In the genomic region with DNA sequence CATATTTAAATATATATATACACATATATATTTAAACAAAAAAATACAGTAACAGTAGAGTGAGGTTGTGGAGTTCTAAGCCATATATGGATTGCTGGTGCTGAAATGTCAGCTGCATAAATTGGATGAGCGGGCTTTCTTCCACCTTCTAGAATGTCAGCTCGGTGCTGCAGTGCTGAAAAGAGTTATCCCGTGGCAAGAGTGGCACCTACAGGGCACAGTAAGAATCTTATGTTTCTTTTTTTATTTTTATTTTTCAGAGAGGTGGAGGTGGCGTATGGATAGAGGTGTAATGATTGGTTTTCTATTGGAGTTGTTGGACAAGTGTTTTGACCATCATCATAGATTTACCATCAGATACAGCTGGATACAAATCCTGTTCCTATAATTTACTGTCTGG, we compare ENCODE assay signal across 8 cellular contexts.
DNase-seq lines count a peak whose midpoint lies in the region; ATAC-seq and TF ChIP-seq lines count a peak whose summit lies in the region.

No MANE protein-coding gene starts in this region.

- CTCF ChIA-PET in WTC11 (lab: Charles Lee) = interaction anchor here (0.5 to 7.8 kb wide), 19 partner anchors 12 to 1237 kb away, joined by 3 to 232 read pairs (median 4); partner anchors contain the start of gene PON3

- no peak overlapping the region for H3K4me3 Mint-ChIP-seq in WTC11

- no peaks in the 10 kb centered on the region for H3K9me3 Mint-ChIP-seq in WTC11

- no peaks in the 10 kb centered on the region for H3K27me3 ChIP-seq in right atrium auricular region

- no peak overlapping the region for H3K27ac ChIP-seq in right atrium auricular region

- TF ChIP-seq CTCF in WTC11 (IDR thresholded peaks at IDR 0.05) = peak; percentile 20; the same call in 1 of the 2 replicates
- peak; percentile 54 to 74 for TF ChIP-seq CTCF in right atrium auricular region (IDR thresholded peaks at IDR 0.05)
- TF ChIP-seq CTCF in retinal pigment epithelial cell (conservative IDR thresholded peaks at IDR 0.05; ENCODE audit: low read depth, low read length) = peak; percentile 53

- POLR2A ChIA-PET in WTC11 (lab: Charles Lee) = interaction anchor here (1.5 kb wide), 1 partner anchor 158 kb away, joined by 3 read pairs; no protein-coding TSS in a partner anchor

- no peak overlapping the region for H3K27ac Mint-ChIP-seq in WTC11

- H3K4me3 ChIP-seq in right atrium auricular region (no peak overlapping the region), retinal pigment epithelial cell (ENCODE audit: low read length) (no peak overlapping the region)

- peak; percentile 21 for DNase-seq in AG08396 (ENCODE audit: low spot score)
- DNase-seq in NCI-H2107 (lab: John Stamatoyannopoulos, UW) = peak; percentile 50
- peak; percentile 18 for DNase-seq in WTC11 (ENCODE audit: low spot score)
- DNase-seq in right atrium auricular region (ENCODE audit: low spot score) = peak; percentile 69
- DNase-seq in retinal pigment epithelial cell (ENCODE audit: low read depth) = peak; percentile 18
- DNase-seq in activated CD8-positive, alpha-beta memory T cell treated with anti-CD3 and anti-CD28 coated beads for 24 hours = no peak

- H3K27me3 Mint-ChIP-seq in WTC11 (ENCODE audit: low read depth) = no peaks in the 10 kb centered on the region

- ATAC-seq in GM18909 (IDR thresholded peaks at IDR 0.05; ENCODE audit: poor library complexity, unreplicated experiment) = peak; percentile 49
- ATAC-seq in WTC11 = peak; percentile 59
- ATAC-seq in HG03469 (IDR thresholded peaks at IDR 0.05; ENCODE audit: unreplicated experiment) = no peak

- no peaks in the 10 kb centered on the region for H3K4me1 ChIP-seq in right atrium auricular region

- no peaks in the 10 kb centered on the region for H3K36me3 Mint-ChIP-seq in WTC11

- H3K4me1 Mint-ChIP-seq in WTC11 = peaks cover 6% of the 10 kb centered on the region; the same call in 1 of the 2 replicates

- no peaks in the 10 kb centered on the region for H3K36me3 ChIP-seq in right atrium auricular region

- H3K9me3 ChIP-seq in right atrium auricular region = no peaks in the 10 kb centered on the region

TF ChIP-seq in WTC11, 78 proteins besides CTCF, POLR2A, EP300 and RAD21:
- TF ChIP-seq FOXJ3 (CRISPR knock-in tag; IDR thresholded peaks at IDR 0.05; ENCODE audit: borderline replicate concordance) (no peak), SOX15 (CRISPR knock-in tag; IDR thresholded peaks at IDR 0.05) (no peak), GABPB1 (CRISPR knock-in tag; IDR thresholded peaks at IDR 0.05) (no peak), ZNF317 (CRISPR knock-in tag; IDR thresholded peaks at IDR 0.05; ENCODE audit: borderline replicate concordance, low read depth) (no peak), USF2 (CRISPR knock-in tag; IDR thresholded peaks at IDR 0.05) (no peak), ZNF671 (CRISPR knock-in tag; IDR thresholded peaks at IDR 0.05) (no peak), TP53 (CRISPR knock-in tag; IDR thresholded peaks at IDR 0.05) (no peak), ZMAT4 (CRISPR knock-in tag; IDR thresholded peaks at IDR 0.05) (no peak)
- TF ChIP-seq, protein P1, sequence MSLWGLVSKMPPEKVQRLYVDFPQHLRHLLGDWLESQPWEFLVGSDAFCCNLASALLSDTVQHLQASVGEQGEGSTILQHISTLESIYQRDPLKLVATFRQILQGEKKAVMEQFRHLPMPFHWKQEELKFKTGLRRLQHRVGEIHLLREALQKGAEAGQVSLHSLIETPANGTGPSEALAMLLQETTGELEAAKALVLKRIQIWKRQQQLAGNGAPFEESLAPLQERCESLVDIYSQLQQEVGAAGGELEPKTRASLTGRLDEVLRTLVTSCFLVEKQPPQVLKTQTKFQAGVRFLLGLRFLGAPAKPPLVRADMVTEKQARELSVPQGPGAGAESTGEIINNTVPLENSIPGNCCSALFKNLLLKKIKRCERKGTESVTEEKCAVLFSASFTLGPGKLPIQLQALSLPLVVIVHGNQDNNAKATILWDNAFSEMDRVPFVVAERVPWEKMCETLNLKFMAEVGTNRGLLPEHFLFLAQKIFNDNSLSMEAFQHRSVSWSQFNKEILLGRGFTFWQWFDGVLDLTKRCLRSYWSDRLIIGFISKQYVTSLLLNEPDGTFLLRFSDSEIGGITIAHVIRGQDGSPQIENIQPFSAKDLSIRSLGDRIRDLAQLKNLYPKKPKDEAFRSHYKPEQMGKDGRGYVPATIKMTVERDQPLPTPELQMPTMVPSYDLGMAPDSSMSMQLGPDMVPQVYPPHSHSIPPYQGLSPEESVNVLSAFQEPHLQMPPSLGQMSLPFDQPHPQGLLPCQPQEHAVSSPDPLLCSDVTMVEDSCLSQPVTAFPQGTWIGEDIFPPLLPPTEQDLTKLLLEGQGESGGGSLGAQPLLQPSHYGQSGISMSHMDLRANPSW (CRISPR knock-in tag; conservative IDR thresholded peaks at IDR 0.05; ENCODE audit: low read depth) = no peak
